Comparison of ENCODE assay signal across 7 cellular contexts in the genomic region with DNA sequence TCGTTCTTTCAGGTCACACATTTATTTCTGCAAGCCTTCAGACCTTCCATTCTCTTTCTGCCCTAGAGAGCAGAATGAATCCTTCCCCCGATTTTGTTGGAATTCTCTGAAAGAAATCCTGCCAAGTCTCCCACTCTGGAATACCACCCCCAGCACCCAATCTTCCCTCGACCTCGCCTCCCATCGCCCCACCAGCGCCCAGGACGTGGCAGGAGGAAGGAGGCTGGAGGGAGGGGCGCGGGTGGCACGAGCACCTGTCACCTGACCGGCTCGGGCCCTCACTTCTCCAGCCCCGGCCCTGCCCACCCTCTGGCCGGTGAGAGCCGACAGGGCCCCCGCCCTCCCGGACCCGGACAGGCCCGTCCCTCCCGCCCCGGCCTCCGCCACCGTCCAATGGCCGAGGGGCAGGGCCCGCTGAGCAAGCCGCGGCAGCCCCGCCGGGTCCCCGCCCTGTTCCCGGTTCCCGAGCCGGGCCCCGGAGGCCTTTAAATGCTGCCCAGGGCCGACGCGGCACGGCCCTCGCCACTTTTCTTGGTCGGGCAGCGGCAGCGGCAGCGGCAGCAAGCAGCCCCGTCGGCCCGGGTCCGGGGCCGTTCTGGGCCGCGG. TPM values are rescaled to one million over a fixed set of nuclear protein-coding genes. Genes with fewer than 3 reads are reported as not detected.
A peak's percentile ranks its signal among the peaks of the same experiment; 100 is the strongest.
DNase-seq lines count a peak whose midpoint lies in the region; ATAC-seq and TF ChIP-seq lines count a peak whose summit lies in the region.

Gene LGALSL (plus strand): TSS at position 453 of the 606 bp plus-strand sequence. CDS start 384 bp downstream, outside the sequence.

- peak within 1 kb of the TSS; percentile 95 for H3K9ac ChIP-seq in ES-I3 (ENCODE audit: low read depth, low read length)

- ATAC-seq in GM19468 (IDR thresholded peaks at IDR 0.05; ENCODE audit: extremely low read depth, unreplicated experiment) = peak; percentile 34
- ATAC-seq in lung (ENCODE audit: insufficient read depth, low FRiP score) = peak; percentile 84

- peak within 1 kb of the TSS; percentile 75 for H3K4me3 ChIP-seq in ectodermal cell (ENCODE audit: insufficient read depth, low read depth, low read length)
- H3K4me3 ChIP-seq in lung = peak within 1 kb of the TSS; percentile 50

- H3K27ac ChIP-seq in ectodermal cell (ENCODE audit: insufficient read depth, low read depth, low read length, poor library complexity, severe bottlenecking) = peak within 1 kb of the TSS; percentile 72
- H3K27ac ChIP-seq in lung (ENCODE audit: low read depth in 1 of 2, low read length in 1 of 2) = peak within 1 kb of the TSS; percentile 96 to 99

- H3K36me3 Mint-ChIP-seq in T-helper 2 cell treated with Interferon-gamma antibody and Interleukin-4, amounts not matched to agents 5 μg/mL and 100 μg/mL, for 36 hours (ENCODE audit: low read depth) = no peaks in the 10 kb centered on the region

- no peak for TF ChIP-seq CTCF in lung (IDR thresholded peaks at IDR 0.05; ENCODE audit: control extremely low read depth, extremely low read depth)

- H3K4me1 Mint-ChIP-seq in T-helper 2 cell treated with Interferon-gamma antibody and Interleukin-4, amounts not matched to agents 5 μg/mL and 100 μg/mL, for 36 hours (ENCODE audit: low read depth) = peaks cover 8% of the 10 kb centered on the region

- H3K27me3 Mint-ChIP-seq in T-helper 2 cell treated with Interferon-gamma antibody and Interleukin-4, amounts not matched to agents 5 μg/mL and 100 μg/mL, for 36 hours (ENCODE audit: low read depth) = peaks cover 56% of the 10 kb centered on the region

- H3K36me3 ChIP-seq in ES-I3 (ENCODE audit: insufficient read depth, low read length) (peaks cover 7% of the 10 kb centered on the region), ectodermal cell (ENCODE audit: control insufficient read depth, insufficient read depth, low read length) (peaks cover 3% of the 10 kb centered on the region), lung (ENCODE audit: control insufficient read depth in 2 of 2, insufficient read depth in 2 of 2, low read length in 2 of 2) (peaks cover 3% of the 10 kb centered on the region in 2 donors)

- H3K4me3 Mint-ChIP-seq in T-helper 2 cell treated with Interferon-gamma antibody and Interleukin-4, amounts not matched to agents 5 μg/mL and 100 μg/mL, for 36 hours = peak within 1 kb of the TSS; percentile 85

- 0 to 1% methylated on average over 50 of the region's 50 CpGs for WGBS in ectodermal cell, 2 experiments
- 1 to 2% methylated on average over 29 to 50 of the region's 50 CpGs for WGBS in lung, 2 donors

- H3K4me1 ChIP-seq in ES-I3 (ENCODE audit: insufficient read depth, low read length) (peaks cover 5% of the 10 kb centered on the region; the same call in 1 of the 2 replicates), ectodermal cell (ENCODE audit: control insufficient read depth, insufficient read depth, low read length) (peaks cover 6% of the 10 kb centered on the region), lung (ENCODE audit: control insufficient read depth in 2 of 2, insufficient read depth in 2 of 2, low read length in 2 of 2) (peaks cover 6% of the 10 kb centered on the region in 2 donors)

- H3K27ac Mint-ChIP-seq in T-helper 2 cell treated with Interferon-gamma antibody and Interleukin-4, amounts not matched to agents 5 μg/mL and 100 μg/mL, for 36 hours = no peak within 1 kb of the TSS

- no peaks in the 10 kb centered on the region for H3K9me3 Mint-ChIP-seq in T-helper 2 cell treated with Interferon-gamma antibody and Interleukin-4, amounts not matched to agents 5 μg/mL and 100 μg/mL, for 36 hours

- DNase-seq in HK-2 (ENCODE audit: unreplicated experiment) (peak; percentile 76), lung (ENCODE audit: low spot score) (peak; percentile 82), superior temporal gyrus (ENCODE audit: extremely low spot score) (peak; percentile 57)
- DNase-seq in T-helper 2 cell treated with Interferon-gamma antibody and Interleukin-4, amounts not matched to agents 5 μg/mL and 100 μg/mL, for 36 hours (ENCODE audit: low spot score) = peak; percentile 31

- no peaks in the 10 kb centered on the region for H3K9me3 ChIP-seq in ES-I3 (ENCODE audit: control insufficient read depth, insufficient read depth, low read length)
- no peaks in the 10 kb centered on the region for H3K9me3 ChIP-seq in ectodermal cell (ENCODE audit: control insufficient read depth, low read length)
- no peaks in the 10 kb centered on the region for H3K9me3 ChIP-seq in lung (ENCODE audit: control insufficient read depth in 2 of 2, insufficient read depth in 1 of 2, low read length in 1 of 2)

- no peaks in the 10 kb centered on the region for H3K27me3 ChIP-seq in ectodermal cell (ENCODE audit: control insufficient read depth, insufficient read depth, low read length, poor library complexity, severe bottlenecking)
- no peaks in the 10 kb centered on the region for H3K27me3 ChIP-seq in lung (ENCODE audit: control insufficient read depth, insufficient read depth)

RNA-seq across cellular contexts. Expression of gene LGALSL, which starts in this region (rescaled TPM):
- polyA plus RNA-seq in ectodermal cell (2013, experiment 1 of 4) = 23.7 TPM
- polyA plus RNA-seq in ectodermal cell (2013, experiment 2 of 4) = 22.1 TPM
- 24.1 TPM for polyA plus RNA-seq in ectodermal cell (2013, experiment 3 of 4)
- 19.7 TPM for polyA plus RNA-seq in ectodermal cell (2013, experiment 4 of 4)
- total RNA-seq in lung = 10 to 100 TPM; 30.3 to 30.6 TPM
- 10 to 100 TPM in 1 of 2 donors, 1 to 10 TPM in 1; 9.1 to 21.6 TPM for polyA plus RNA-seq in lung

Comparison
In these comparisons a context has a peak if more than half of its experiments do, and no peak if none do; other contexts are left out.
1. Peak in every context shown above with its lines: DNase-seq, ATAC-seq, H3K4me3 ChIP-seq and H3K27ac ChIP-seq.
2. DNase-seq: peak in every context shown above with its lines; median percentile 82 in lung; 76 in HK-2; 57 in superior temporal gyrus; 31 in T-helper 2 cell treated with Interferon-gamma antibody and Interleukin-4, amounts not matched to agents 5 μg/mL and 100 μg/mL, for 36 hours.